Comparison of ENCODE assay signal across 21 cellular contexts in the genomic region with DNA sequence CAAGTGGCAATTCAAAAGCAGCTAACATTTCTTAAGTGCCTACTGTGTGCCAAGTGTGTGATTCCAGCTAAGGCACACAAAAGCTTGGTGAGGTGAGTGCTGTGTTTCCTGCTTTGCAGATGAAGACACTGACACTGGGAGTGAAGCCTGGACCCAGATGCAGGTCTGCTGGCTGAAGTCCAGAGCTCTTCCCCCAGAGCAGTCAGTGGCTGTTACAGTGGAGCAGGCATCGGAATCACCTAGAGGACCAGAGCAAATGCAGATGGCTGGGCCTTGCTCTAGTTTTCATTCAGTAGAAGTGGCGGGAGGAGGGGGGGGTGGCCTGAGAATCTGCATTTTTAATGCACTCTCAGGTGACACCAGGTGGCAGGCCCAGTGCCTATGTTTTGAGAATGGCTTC.
"Had no signal": no experiment of that assay in that cellular context is flagged by ENCODE, and none has a peak within 500 bp of the region (broad histone marks: within the 10 kb centered on the region; RNA-seq: fewer than 3 reads in every experiment).

No MANE protein-coding gene starts in this region.

- H3K27ac Mint-ChIP-seq: activated CD8-positive, alpha-beta T cell treated with anti-CD3 and anti-CD28 coated beads for 36 hours; naive thymus-derived CD4-positive, alpha-beta T cell; neural progenitor cell; WTC11 had no signal

- H3K36me3 Mint-ChIP-seq: naive thymus-derived CD4-positive, alpha-beta T cell; neural progenitor cell; WTC11 had no signal

- H3K4me1 ChIP-seq: ascending aorta, heart left ventricle, neural progenitor cell, prostate gland, tibial artery had no signal

- H3K9ac ChIP-seq: neural progenitor cell had no signal

- H3K9me3 Mint-ChIP-seq: activated CD8-positive, alpha-beta T cell treated with anti-CD3 and anti-CD28 coated beads for 36 hours; neural progenitor cell; WTC11 had no signal

- H3K4me2 ChIP-seq: neural progenitor cell had no signal

- H3K9me3 ChIP-seq: ascending aorta, heart left ventricle, prostate gland, tibial artery had no signal

- H2AFZ ChIP-seq: neural progenitor cell had no signal

- H3K27ac ChIP-seq: ascending aorta, heart left ventricle, neural progenitor cell, prostate gland, tibial artery had no signal

- DNase-seq: activated CD4-positive, alpha-beta T cell treated with anti-CD3 and anti-CD28 coated beads for 4 hours; activated CD8-positive, alpha-beta memory T cell treated with anti-CD3 and anti-CD28 coated beads, Interleukin-2, amount 50 U/mL, for 48 hours; activated CD8-positive, alpha-beta T cell treated with anti-CD3 and anti-CD28 coated beads for 36 hours; activated effector memory CD4-positive, alpha-beta T cell treated with anti-CD3 and anti-CD28 coated beads, Interleukin-2, amount 50 U/mL, for 16 hours; activated naive CD4-positive, alpha-beta T cell treated with anti-CD3 and anti-CD28 coated beads, Interleukin-2, amount 50 U/mL, for 16 hours; activated T-cell treated with anti-CD3 and anti-CD28 coated beads, Interleukin-2, amount 50 U/mL, for 48 hours; cortex of kidney; erythroblast; heart left ventricle; kidney glomerular epithelial cell; left ventricle myocardium superior; naive thymus-derived CD4-positive, alpha-beta T cell; right cardiac atrium; stimulated activated CD4-positive, alpha-beta T cell treated with anti-CD3 and anti-CD28 coated beads, Interleukin-2, amount 100 ng/mL, for 24 hours; stimulated activated naive CD8-positive, alpha-beta T cell treated with anti-CD3 and anti-CD28 coated beads, Interleukin-15, Interleukin-2, amounts not matched to agents 100 U/mL and 50 U/mL, for 24 hours; substantia nigra; tibial artery had no signal

- H3K36me3 ChIP-seq: ascending aorta, heart left ventricle, neural progenitor cell, prostate gland, tibial artery had no signal

- H3K4me3 Mint-ChIP-seq: activated CD8-positive, alpha-beta T cell treated with anti-CD3 and anti-CD28 coated beads for 36 hours; naive thymus-derived CD4-positive, alpha-beta T cell; neural progenitor cell; WTC11 had no signal

- H3K4me1 Mint-ChIP-seq: naive thymus-derived CD4-positive, alpha-beta T cell had no signal

- H3K27me3 ChIP-seq: ascending aorta, neural progenitor cell had no signal

- H3K4me3 ChIP-seq: ascending aorta, heart left ventricle, neural progenitor cell, prostate gland, tibial artery had no signal
